1 cellular context compared by ENCODE assay signal in the genomic region with DNA sequence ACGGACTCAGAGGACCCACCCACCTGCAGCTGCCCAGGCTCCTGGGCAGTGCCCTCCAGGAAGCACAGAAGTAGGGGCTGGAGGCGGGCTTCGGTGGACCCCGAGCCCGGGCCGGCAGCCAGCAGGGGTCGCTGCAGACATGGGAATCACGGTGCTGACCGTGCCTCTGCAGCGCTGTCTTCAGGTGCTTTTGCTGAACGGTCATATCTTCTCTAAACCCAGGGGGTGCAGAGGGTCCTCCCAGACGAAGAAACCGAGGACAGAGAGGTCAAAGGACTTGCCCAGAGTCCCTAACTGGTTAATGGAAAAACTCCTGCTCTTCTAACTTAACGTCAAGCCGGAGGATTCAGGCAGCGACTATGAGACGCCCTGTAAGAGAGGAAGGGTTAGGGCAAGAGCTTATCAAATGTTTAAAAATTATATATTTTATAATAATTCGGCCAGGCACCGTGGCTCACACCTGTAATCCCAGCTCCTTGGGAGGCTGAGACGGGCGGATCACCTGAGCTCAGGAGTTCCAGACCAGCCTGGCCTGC.
A peak's percentile ranks its signal among the peaks of the same experiment; 100 is the strongest.
TF ChIP-seq lines count a peak whose summit lies in the region.

No MANE protein-coding gene starts in this region.

TF ChIP-seq in K562, 482 proteins besides CTCF, POLR2A, EP300 and RAD21 (continued from another document and continues in another):
- TF ChIP-seq, protein P1, sequence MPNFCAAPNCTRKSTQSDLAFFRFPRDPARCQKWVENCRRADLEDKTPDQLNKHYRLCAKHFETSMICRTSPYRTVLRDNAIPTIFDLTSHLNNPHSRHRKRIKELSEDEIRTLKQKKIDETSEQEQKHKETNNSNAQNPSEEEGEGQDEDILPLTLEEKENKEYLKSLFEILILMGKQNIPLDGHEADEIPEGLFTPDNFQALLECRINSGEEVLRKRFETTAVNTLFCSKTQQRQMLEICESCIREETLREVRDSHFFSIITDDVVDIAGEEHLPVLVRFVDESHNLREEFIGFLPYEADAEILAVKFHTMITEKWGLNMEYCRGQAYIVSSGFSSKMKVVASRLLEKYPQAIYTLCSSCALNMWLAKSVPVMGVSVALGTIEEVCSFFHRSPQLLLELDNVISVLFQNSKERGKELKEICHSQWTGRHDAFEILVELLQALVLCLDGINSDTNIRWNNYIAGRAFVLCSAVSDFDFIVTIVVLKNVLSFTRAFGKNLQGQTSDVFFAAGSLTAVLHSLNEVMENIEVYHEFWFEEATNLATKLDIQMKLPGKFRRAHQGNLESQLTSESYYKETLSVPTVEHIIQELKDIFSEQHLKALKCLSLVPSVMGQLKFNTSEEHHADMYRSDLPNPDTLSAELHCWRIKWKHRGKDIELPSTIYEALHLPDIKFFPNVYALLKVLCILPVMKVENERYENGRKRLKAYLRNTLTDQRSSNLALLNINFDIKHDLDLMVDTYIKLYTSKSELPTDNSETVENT (CRISPR knock-in tag; IDR thresholded peaks at IDR 0.05), result 0 out of 2 replicates have a peak, but pooled peaks have one; percentile 18
- TF ChIP-seq ZNF197 (CRISPR knock-in tag; IDR thresholded peaks at IDR 0.05; ENCODE audit: low read depth) (no peak), MYC (IDR thresholded peaks at IDR 0.05; ENCODE audit: low read depth, low read length) (peak; percentile 54; the same call in 1 of the 2 replicates), MYC (CRISPR knock-in tag; IDR thresholded peaks at IDR 0.05; ENCODE audit: borderline replicate concordance, low read depth) (no peak), TEAD4 (IDR thresholded peaks at IDR 0.05; ENCODE audit: low read length) (peak; percentile 10; the same call in 1 of the 2 replicates), TEAD4 (CRISPR knock-in tag; IDR thresholded peaks at IDR 0.05; ENCODE audit: borderline replicate concordance) (no peak), TBL1XR1 (IDR thresholded peaks at IDR 0.05; ENCODE audit: low read length in 2 of 2) (no peak), JUN (IDR thresholded peaks at IDR 0.05; ENCODE audit: borderline replicate concordance, low read depth, low read length) (0 out of 2 replicates have a peak, but pooled peaks have one; percentile 51), JUN (CRISPR knock-in tag; IDR thresholded peaks at IDR 0.05; ENCODE audit: borderline replicate concordance) (no peak), SMAD4 (CRISPR knock-in tag; conservative IDR thresholded peaks at IDR 0.05) (0 out of 2 replicates have a peak, but pooled peaks have one; percentile 18), ZBTB7A (IDR thresholded peaks at IDR 0.05; ENCODE audit: borderline replicate concordance, control insufficient read depth, low read depth, low read length) (peak; percentile 95), GATAD2B (IDR thresholded peaks at IDR 0.05; ENCODE audit: borderline replicate concordance) (0 out of 2 replicates have a peak, but pooled peaks have one; percentile 63), YBX1 (IDR thresholded peaks at IDR 0.05) (no peak), MTA1 (IDR thresholded peaks at IDR 0.05; ENCODE audit: borderline replicate concordance) (peak; percentile 14; the same call in 1 of the 2 replicates), KDM4B (IDR thresholded peaks at IDR 0.05; ENCODE audit: borderline replicate concordance in 2 of 2, low read depth in 1 of 2) (0 out of 4 replicates have a peak, but pooled peaks of 1 of the 2 experiments have one; percentile 52), SMAD1 (IDR thresholded peaks at IDR 0.05; ENCODE audit: low read depth, low read length, partially characterized antibody) (no peak), ZNF316 (IDR thresholded peaks at IDR 0.05) (0 out of 2 replicates have a peak, but pooled peaks have one; percentile 20), RBM15 (IDR thresholded peaks at IDR 0.05; ENCODE audit: insufficient read depth, low read length) (no peak), KDM2B (CRISPR knock-in tag; IDR thresholded peaks at IDR 0.05) (0 out of 2 replicates have a peak, but pooled peaks have one; percentile 9), HNRNPH1 (optimal IDR thresholded peaks at IDR 0.05; ENCODE audit: low read depth, low read length) (no peak), ZNF175 (CRISPR knock-in tag; IDR thresholded peaks at IDR 0.05; ENCODE audit: low read depth) (no peak), PHTF2 (CRISPR knock-in tag; IDR thresholded peaks at IDR 0.05) (no peak), L3MBTL2 (IDR thresholded peaks at IDR 0.05) (peak; percentile 61), NR2C2 (CRISPR knock-in tag; IDR thresholded peaks at IDR 0.05) (no peak), NR2C2 (tag; IDR thresholded peaks at IDR 0.05) (0 out of 2 replicates have a peak, but pooled peaks have one; percentile 17), JUND (IDR thresholded peaks at IDR 0.05; ENCODE audit: borderline replicate concordance, low read depth, low read length) (peak; percentile 46; the same call in 1 of the 2 replicates), JUND (tag; IDR thresholded peaks at IDR 0.05; ENCODE audit: borderline replicate concordance, low read depth, low read length) (no peak; the same call in 2 of the 3 replicates), ZNF133 (CRISPR knock-in tag; IDR thresholded peaks at IDR 0.05) (no peak), EHMT2 (IDR thresholded peaks at IDR 0.05) (peak; percentile 95), MECOM (CRISPR knock-in tag; IDR thresholded peaks at IDR 0.05) (no peak), ZNF77 (CRISPR knock-in tag; IDR thresholded peaks at IDR 0.05) (no peak), ATF1 (CRISPR knock-in tag; IDR thresholded peaks at IDR 0.05) (no peak), ATF1 (tag; IDR thresholded peaks at IDR 0.05) (no peak), NCOA6 (IDR thresholded peaks at IDR 0.05) (no peak)
- TF ChIP-seq, protein P2, sequence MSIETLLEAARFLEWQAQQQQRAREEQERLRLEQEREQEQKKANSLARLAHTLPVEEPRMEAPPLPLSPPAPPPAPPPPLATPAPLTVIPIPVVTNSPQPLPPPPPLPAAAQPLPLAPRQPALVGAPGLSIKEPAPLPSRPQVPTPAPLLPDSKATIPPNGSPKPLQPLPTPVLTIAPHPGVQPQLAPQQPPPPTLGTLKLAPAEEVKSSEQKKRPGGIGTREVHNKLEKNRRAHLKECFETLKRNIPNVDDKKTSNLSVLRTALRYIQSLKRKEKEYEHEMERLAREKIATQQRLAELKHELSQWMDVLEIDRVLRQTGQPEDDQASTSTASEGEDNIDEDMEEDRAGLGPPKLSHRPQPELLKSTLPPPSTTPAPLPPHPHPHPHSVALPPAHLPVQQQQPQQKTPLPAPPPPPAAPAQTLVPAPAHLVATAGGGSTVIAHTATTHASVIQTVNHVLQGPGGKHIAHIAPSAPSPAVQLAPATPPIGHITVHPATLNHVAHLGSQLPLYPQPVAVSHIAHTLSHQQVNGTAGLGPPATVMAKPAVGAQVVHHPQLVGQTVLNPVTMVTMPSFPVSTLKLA (conservative IDR thresholded peaks at IDR 0.05), result 0 out of 4 replicates have a peak, but pooled peaks of 1 of the 2 experiments have one; percentile 27
- TF ChIP-seq, protein P3, sequence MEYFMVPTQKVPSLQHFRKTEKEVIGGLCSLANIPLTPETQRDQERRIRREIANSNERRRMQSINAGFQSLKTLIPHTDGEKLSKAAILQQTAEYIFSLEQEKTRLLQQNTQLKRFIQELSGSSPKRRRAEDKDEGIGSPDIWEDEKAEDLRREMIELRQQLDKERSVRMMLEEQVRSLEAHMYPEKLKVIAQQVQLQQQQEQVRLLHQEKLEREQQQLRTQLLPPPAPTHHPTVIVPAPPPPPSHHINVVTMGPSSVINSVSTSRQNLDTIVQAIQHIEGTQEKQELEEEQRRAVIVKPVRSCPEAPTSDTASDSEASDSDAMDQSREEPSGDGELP (CRISPR knock-in tag; IDR thresholded peaks at IDR 0.05; ENCODE audit: borderline replicate concordance), result peak; percentile 41; the same call in 1 of the 2 replicates
- TF ChIP-seq, protein P4, sequence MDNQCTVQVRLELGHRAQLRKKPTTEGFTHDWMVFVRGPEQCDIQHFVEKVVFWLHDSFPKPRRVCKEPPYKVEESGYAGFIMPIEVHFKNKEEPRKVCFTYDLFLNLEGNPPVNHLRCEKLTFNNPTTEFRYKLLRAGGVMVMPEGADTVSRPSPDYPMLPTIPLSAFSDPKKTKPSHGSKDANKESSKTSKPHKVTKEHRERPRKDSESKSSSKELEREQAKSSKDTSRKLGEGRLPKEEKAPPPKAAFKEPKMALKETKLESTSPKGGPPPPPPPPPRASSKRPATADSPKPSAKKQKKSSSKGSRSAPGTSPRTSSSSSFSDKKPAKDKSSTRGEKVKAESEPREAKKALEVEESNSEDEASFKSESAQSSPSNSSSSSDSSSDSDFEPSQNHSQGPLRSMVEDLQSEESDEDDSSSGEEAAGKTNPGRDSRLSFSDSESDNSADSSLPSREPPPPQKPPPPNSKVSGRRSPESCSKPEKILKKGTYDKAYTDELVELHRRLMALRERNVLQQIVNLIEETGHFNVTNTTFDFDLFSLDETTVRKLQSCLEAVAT (IDR thresholded peaks at IDR 0.05), result peak in 1 of 2 experiments; percentile 68; a peak in 1 of 4 replicates
- TF ChIP-seq, protein P5, sequence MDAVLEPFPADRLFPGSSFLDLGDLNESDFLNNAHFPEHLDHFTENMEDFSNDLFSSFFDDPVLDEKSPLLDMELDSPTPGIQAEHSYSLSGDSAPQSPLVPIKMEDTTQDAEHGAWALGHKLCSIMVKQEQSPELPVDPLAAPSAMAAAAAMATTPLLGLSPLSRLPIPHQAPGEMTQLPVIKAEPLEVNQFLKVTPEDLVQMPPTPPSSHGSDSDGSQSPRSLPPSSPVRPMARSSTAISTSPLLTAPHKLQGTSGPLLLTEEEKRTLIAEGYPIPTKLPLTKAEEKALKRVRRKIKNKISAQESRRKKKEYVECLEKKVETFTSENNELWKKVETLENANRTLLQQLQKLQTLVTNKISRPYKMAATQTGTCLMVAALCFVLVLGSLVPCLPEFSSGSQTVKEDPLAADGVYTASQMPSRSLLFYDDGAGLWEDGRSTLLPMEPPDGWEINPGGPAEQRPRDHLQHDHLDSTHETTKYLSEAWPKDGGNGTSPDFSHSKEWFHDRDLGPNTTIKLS (IDR thresholded peaks at IDR 0.05; ENCODE audit: borderline replicate concordance, low read depth), result no peak
- TF ChIP-seq, protein P6, sequence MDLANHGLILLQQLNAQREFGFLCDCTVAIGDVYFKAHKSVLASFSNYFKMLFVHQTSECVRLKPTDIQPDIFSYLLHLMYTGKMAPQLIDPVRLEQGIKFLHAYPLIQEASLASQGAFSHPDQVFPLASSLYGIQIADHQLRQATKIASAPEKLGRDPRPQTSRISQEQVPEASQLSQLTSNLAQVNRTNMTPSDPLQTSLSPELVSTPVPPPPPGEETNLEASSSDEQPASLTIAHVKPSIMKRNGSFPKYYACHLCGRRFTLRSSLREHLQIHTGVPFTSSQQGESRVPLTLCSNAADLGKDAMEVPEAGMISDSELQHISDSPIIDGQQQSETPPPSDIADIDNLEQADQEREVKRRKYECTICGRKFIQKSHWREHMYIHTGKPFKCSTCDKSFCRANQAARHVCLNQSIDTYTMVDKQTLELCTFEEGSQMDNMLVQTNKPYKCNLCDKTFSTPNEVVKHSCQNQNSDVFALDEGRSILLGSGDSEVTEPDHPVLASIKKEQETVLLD (IDR thresholded peaks at IDR 0.05), result peak; percentile 60; the same call in 1 of the 2 replicates
- TF ChIP-seq, protein P7, sequence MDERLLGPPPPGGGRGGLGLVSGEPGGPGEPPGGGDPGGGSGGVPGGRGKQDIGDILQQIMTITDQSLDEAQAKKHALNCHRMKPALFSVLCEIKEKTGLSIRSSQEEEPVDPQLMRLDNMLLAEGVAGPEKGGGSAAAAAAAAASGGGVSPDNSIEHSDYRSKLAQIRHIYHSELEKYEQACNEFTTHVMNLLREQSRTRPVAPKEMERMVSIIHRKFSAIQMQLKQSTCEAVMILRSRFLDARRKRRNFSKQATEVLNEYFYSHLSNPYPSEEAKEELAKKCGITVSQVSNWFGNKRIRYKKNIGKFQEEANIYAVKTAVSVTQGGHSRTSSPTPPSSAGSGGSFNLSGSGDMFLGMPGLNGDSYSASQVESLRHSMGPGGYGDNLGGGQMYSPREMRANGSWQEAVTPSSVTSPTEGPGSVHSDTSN (CRISPR knock-in tag; IDR thresholded peaks at IDR 0.05; ENCODE audit: low read depth), result no peak
- TF ChIP-seq, protein P7 (tag; conservative IDR thresholded peaks at IDR 0.05; ENCODE audit: low read depth), result no peak
- TF ChIP-seq, protein P8, sequence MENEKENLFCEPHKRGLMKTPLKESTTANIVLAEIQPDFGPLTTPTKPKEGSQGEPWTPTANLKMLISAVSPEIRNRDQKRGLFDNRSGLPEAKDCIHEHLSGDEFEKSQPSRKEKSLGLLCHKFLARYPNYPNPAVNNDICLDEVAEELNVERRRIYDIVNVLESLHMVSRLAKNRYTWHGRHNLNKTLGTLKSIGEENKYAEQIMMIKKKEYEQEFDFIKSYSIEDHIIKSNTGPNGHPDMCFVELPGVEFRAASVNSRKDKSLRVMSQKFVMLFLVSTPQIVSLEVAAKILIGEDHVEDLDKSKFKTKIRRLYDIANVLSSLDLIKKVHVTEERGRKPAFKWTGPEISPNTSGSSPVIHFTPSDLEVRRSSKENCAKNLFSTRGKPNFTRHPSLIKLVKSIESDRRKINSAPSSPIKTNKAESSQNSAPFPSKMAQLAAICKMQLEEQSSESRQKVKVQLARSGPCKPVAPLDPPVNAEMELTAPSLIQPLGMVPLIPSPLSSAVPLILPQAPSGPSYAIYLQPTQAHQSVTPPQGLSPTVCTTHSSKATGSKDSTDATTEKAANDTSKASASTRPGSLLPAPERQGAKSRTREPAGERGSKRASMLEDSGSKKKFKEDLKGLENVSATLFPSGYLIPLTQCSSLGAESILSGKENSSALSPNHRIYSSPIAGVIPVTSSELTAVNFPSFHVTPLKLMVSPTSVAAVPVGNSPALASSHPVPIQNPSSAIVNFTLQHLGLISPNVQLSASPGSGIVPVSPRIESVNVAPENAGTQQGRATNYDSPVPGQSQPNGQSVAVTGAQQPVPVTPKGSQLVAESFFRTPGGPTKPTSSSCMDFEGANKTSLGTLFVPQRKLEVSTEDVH (IDR thresholded peaks at IDR 0.05; ENCODE audit: low read depth, partially characterized antibody), result no peak
